1 cellular context compared by ENCODE assay signal in the genomic region with DNA sequence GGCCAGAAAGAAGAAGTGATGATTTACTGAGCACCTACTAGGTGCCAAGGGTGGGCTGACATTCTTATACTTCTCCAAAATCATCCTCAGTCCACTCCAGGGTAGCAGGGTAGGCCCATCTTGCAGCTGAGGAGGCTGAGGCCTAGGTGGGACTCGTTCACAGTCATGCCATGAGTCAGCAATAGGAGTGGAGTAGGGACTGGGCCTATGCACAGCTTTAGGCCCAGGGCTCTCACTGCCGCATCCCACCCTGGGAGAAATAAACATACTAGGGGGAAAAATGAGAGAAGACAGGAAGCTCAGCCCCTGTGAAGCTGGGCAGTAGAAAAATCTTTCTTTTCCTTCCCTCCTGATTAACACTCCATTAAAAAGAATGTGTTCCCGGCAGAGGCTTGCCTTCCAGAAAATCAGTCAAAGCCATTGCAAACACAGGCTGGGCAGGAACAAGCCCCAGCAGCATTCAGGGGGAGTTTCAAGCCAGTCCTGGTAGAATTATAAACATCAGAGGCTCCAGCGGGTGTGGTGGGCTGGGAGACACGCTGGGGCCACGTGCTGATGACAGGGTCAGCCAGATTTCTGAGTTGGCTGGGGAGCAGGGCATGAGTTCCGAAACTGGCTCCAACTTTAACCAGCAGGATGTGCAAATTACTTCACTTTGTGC.
TF ChIP-seq lines count a peak whose summit lies in the region.

No MANE protein-coding gene starts in this region.

TF ChIP-seq in HEK293, 187 proteins besides CTCF, POLR2A, EP300 and RAD21 (continued from another document):
- TF ChIP-seq ZNF777 (tag by site-specific recombination; IDR thresholded peaks at IDR 0.05; ENCODE audit: borderline replicate concordance) (no peak), GFI1B (tag by site-specific recombination; IDR thresholded peaks at IDR 0.05) (no peak), ZNF610 (tag by site-specific recombination; IDR thresholded peaks at IDR 0.05; ENCODE audit: borderline replicate concordance) (no peak), MYNN (tag by site-specific recombination; IDR thresholded peaks at IDR 0.05; ENCODE audit: borderline replicate concordance) (no peak), ZNF18 (tag by site-specific recombination; IDR thresholded peaks at IDR 0.05) (no peak)
TF ChIP-seq in HEK293: peak in this region for 0.
